8 cellular contexts compared by ENCODE assay signal in genomic region chr5:65482280-65482726, GRCh38. TPM values are rescaled to one million over a fixed set of nuclear protein-coding genes. Genes with fewer than 3 reads are reported as not detected.
DNase-seq lines count a peak whose midpoint lies in the region; ATAC-seq and TF ChIP-seq lines count a peak whose summit lies in the region.

No MANE protein-coding gene starts in this region.

- ATAC-seq in body of pancreas, result peak; percentile 16
- ATAC-seq in HG03354 (IDR thresholded peaks at IDR 0.05; ENCODE audit: poor library complexity, severe bottlenecking, unreplicated experiment), result no peak
- ATAC-seq in HG02870 (IDR thresholded peaks at IDR 0.05; ENCODE audit: unreplicated experiment), result no peak

- H3K27ac ChIP-seq in KOPT-K1 (ENCODE audit: low read depth, low read length, poor library complexity, severe bottlenecking) (peak overlapping the region; percentile 84), body of pancreas (peak overlapping the region; percentile 48 to 90 (median 74))

- 0% methylated on average over 6 of the region's 6 CpGs for WGBS in body of pancreas, 2 donors

- H3K36me3 ChIP-seq in KOPT-K1 (ENCODE audit: insufficient read depth, low read length) (no peaks in the 10 kb centered on the region), body of pancreas (replicated peaks in 1 of 2; ENCODE audit: insufficient read depth in 1 of 2, low read depth in 2 of 2) (no peaks in the 10 kb centered on the region)

- no peak for TF ChIP-seq CTCF in body of pancreas (IDR thresholded peaks at IDR 0.05)

- no peaks in the 10 kb centered on the region for H3K27me3 ChIP-seq in body of pancreas

- H3K4me1 ChIP-seq in body of pancreas, result peaks cover 27% of the 10 kb centered on the region

- H3K9me3 ChIP-seq in KOPT-K1 (ENCODE audit: insufficient read depth, low read length, poor library complexity, severe bottlenecking), result no peaks in the 10 kb centered on the region
- no peaks in the 10 kb centered on the region for H3K9me3 ChIP-seq in body of pancreas

- DNase-seq in NCI-H748 (lab: John Stamatoyannopoulos, UW; ENCODE audit: unreplicated experiment), result peak; percentile 27
- DNase-seq in NCI-H748 treated with DMSO at 0.1 percent for 48 hours (lab: John Stamatoyannopoulos, UW), result no peak
- no peak for DNase-seq in body of pancreas
- DNase-seq in kidney tubule cell (ENCODE audit: low spot score), result peak; percentile 39
- peak; percentile 49 for DNase-seq in stromal cell of bone marrow (ENCODE audit: low read depth)

- intact Hi-C loops in body of pancreas (cut with DNase I), result loop anchor here (10.0 kb wide), 1 partner anchor 388 kb away; no protein-coding TSS in a partner anchor

- no peak for TF ChIP-seq POLR2A in body of pancreas (IDR thresholded peaks at IDR 0.05)

- peak overlapping the region in 1 of 2 donors; percentile 60 for H3K4me3 ChIP-seq in body of pancreas

RNA-seq across cellular contexts. Expression of gene ADAMTS6, which starts 0.6 kb away (rescaled TPM):
- under 1 TPM in 1 of 2 donors, not detected in 1; 0.78 TPM for total RNA-seq in body of pancreas

Comparison
In these comparisons a context has a peak if more than half of its experiments do, and no peak if none do; other contexts are left out.
1. DNase-seq: peak in NCI-H748 (single experiment), kidney tubule cell (single experiment) and stromal cell of bone marrow (single experiment); none in NCI-H748 treated with DMSO at 0.1 percent for 48 hours (single experiment) and body of pancreas (0 of 4).